7 cellular contexts compared by ENCODE assay signal in genomic region chr4:112060212-112060611, GRCh38.
A peak's percentile ranks its signal among the peaks of the same experiment; 100 is the strongest.
DNase-seq lines count a peak whose midpoint lies in the region; ATAC-seq and TF ChIP-seq lines count a peak whose summit lies in the region.

No MANE protein-coding gene starts in this region.

- TF ChIP-seq POLR2A in gastroesophageal sphincter (IDR thresholded peaks at IDR 0.05) = no peak

- TF ChIP-seq CTCF in GM12864 (IDR thresholded peaks at IDR 0.05; ENCODE audit: low read depth, low read length, missing control alignments) (peak; percentile 46), WI38 (IDR thresholded peaks at IDR 0.05; ENCODE audit: low read depth, low read length) (peak; percentile 32; the same call in 1 of the 2 replicates), gastroesophageal sphincter (IDR thresholded peaks at IDR 0.05) (no peak)

- DNase-seq in GM12864 (ENCODE audit: low read depth) (no peak), myocyte (ENCODE audit: low read depth) (peak; percentile 39), amygdala (lab: John Stamatoyannopoulos, UW) (no peak), AG08396 (ENCODE audit: low spot score) (no peak)
- DNase-seq in Jurkat, Clone E6-1 (ENCODE audit: low read depth, low spot score) = peak; percentile 37

- H3K4me1 ChIP-seq in gastroesophageal sphincter = no peaks in the 10 kb centered on the region

- TF ChIP-seq EP300 in gastroesophageal sphincter (IDR thresholded peaks at IDR 0.05) = no peak

- H3K4me3 ChIP-seq in GM12864 (ENCODE audit: low read depth, low read length) = no peak overlapping the region
- no peak overlapping the region for H3K4me3 ChIP-seq in Jurkat, Clone E6-1 (ENCODE audit: low read length)
- no peak overlapping the region for H3K4me3 ChIP-seq in WI38 (ENCODE audit: low read depth, low read length)
- H3K4me3 ChIP-seq in gastroesophageal sphincter = no peak overlapping the region

- no peak overlapping the region for H3K27ac ChIP-seq in gastroesophageal sphincter

- H3K9me3 ChIP-seq in gastroesophageal sphincter = no peaks in the 10 kb centered on the region

- no peaks in the 10 kb centered on the region for H3K27me3 ChIP-seq in gastroesophageal sphincter

- ATAC-seq in gastroesophageal sphincter = no peak

- H3K36me3 ChIP-seq in gastroesophageal sphincter = no peaks in the 10 kb centered on the region

Comparison
In these comparisons a context has a peak if more than half of its experiments do, and no peak if none do; other contexts are left out.
1. DNase-seq: peak in Jurkat, Clone E6-1 (single experiment) and myocyte (single experiment); none in GM12864 (single experiment), amygdala (0 of 56) and AG08396 (single experiment).
2. CTCF ChIP-seq: peak in GM12864 (single experiment) and WI38 (single experiment); none in gastroesophageal sphincter (0 of 4).